ENCODE assay signal across 9 cellular contexts in the genomic region with DNA sequence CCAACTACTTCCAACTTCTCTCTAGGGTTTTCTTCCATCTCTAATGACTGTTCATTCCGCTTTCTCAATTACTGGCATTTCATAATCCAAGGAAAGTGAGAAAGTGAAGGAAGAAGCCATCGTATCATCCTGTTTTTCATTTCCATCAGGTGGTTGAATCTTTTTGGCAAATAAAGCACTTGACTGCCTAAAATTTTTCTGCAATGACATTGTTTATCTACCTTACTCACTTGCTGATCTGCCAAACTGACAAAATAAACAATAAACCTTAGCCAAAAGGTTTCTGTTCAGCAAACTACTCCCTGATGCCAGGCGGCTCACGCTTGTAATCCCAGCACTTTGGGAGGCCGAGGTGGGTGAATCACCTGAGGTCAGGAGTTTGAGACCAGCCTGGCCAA. TPM values are rescaled to one million over a fixed set of nuclear protein-coding genes. Genes with fewer than 3 reads are reported as not detected.
DNase-seq lines count a peak whose midpoint lies in the region; ATAC-seq lines count a peak whose summit lies in the region.
"Had no signal": no experiment of that assay in that cellular context is flagged by ENCODE, and none has a peak within 500 bp of the region (broad histone marks: within the 10 kb centered on the region; RNA-seq: fewer than 3 reads in every experiment).

No MANE protein-coding gene starts in this region.

- no peaks in the 10 kb centered on the region for H3K27me3 Mint-ChIP-seq in stimulated activated naive CD8-positive, alpha-beta T cell treated with anti-CD3 and anti-CD28 coated beads, Interleukin-15, Interleukin-2, amounts not matched to agents 100 ng/mL and 50 ng/mL, for 24 hours
- H3K27me3 Mint-ChIP-seq in T-helper 17 cell = no peaks in the 10 kb centered on the region

- H3K4me1 Mint-ChIP-seq in stimulated activated naive CD8-positive, alpha-beta T cell treated with anti-CD3 and anti-CD28 coated beads, Interleukin-15, Interleukin-2, amounts not matched to agents 100 ng/mL and 50 ng/mL, for 24 hours (ENCODE audit: low read depth) = peaks cover 100% of the 10 kb centered on the region
- peaks cover 68% of the 10 kb centered on the region for H3K4me1 Mint-ChIP-seq in T-helper 17 cell

- DNase-seq in stimulated activated naive CD8-positive, alpha-beta T cell treated with anti-CD3 and anti-CD28 coated beads, Interleukin-15, Interleukin-2, amounts not matched to agents 100 U/mL and 50 U/mL, for 24 hours = no peak
- no peak for DNase-seq in T-helper 17 cell
- peak; percentile 84 for DNase-seq in kidney tubule cell (ENCODE audit: low spot score)
- DNase-seq in cortex of kidney (lab: John Stamatoyannopoulos, UW) = no peak
- DNase-seq in NCI-H2081 (lab: John Stamatoyannopoulos, UW) = no peak
- DNase-seq: head of caudate nucleus had no signal

- H3K4me3 Mint-ChIP-seq in stimulated activated naive CD8-positive, alpha-beta T cell treated with anti-CD3 and anti-CD28 coated beads, Interleukin-15, Interleukin-2, amounts not matched to agents 100 ng/mL and 50 ng/mL, for 24 hours = peak overlapping the region; percentile 9
- peak overlapping the region; percentile 25 for H3K4me3 Mint-ChIP-seq in T-helper 17 cell

- no peak for ATAC-seq in stimulated activated naive CD8-positive, alpha-beta T cell treated with anti-CD3 and anti-CD28 coated beads, Interleukin-15, Interleukin-2, amounts not matched to agents 100 U/mL and 50 U/mL, for 24 hours
- ATAC-seq in T-helper 17 cell (no peak), GM21390 (IDR thresholded peaks at IDR 0.05; ENCODE audit: unreplicated experiment) (no peak), GM21526 (IDR thresholded peaks at IDR 0.05; ENCODE audit: low FRiP score, unreplicated experiment) (no peak)

- H3K36me3 Mint-ChIP-seq in stimulated activated naive CD8-positive, alpha-beta T cell treated with anti-CD3 and anti-CD28 coated beads, Interleukin-15, Interleukin-2, amounts not matched to agents 100 ng/mL and 50 ng/mL, for 24 hours (ENCODE audit: low read depth) = peaks cover 61% of the 10 kb centered on the region
- H3K36me3 Mint-ChIP-seq in T-helper 17 cell (ENCODE audit: low read depth) = peaks cover 3% of the 10 kb centered on the region

- no peaks in the 10 kb centered on the region for H3K9me3 Mint-ChIP-seq in stimulated activated naive CD8-positive, alpha-beta T cell treated with anti-CD3 and anti-CD28 coated beads, Interleukin-15, Interleukin-2, amounts not matched to agents 100 ng/mL and 50 ng/mL, for 24 hours

- no peaks in the 10 kb centered on the region for H3K9me3 ChIP-seq in T-helper 17 cell (ENCODE audit: control insufficient read depth, low read length, poor library complexity, severe bottlenecking)

- peak overlapping the region; percentile 96 for H3K27ac Mint-ChIP-seq in stimulated activated naive CD8-positive, alpha-beta T cell treated with anti-CD3 and anti-CD28 coated beads, Interleukin-15, Interleukin-2, amounts not matched to agents 100 ng/mL and 50 ng/mL, for 24 hours
- H3K27ac Mint-ChIP-seq in T-helper 17 cell = peak overlapping the region; percentile 100

RNA-seq across cellular contexts. Expression of a gene that starts 18.4 kb away (rescaled TPM):
- 100 to 1,000 TPM; 219 to 221 TPM for total RNA-seq in T-helper 17 cell

RNA-seq across cellular contexts. Expression of a gene that starts 29.1 kb away (rescaled TPM):
- total RNA-seq in T-helper 17 cell = 10 to 100 TPM; 22.1 to 26.2 TPM
